ENCODE assay signal across 16 cellular contexts in genomic region chr7:150665882-150666281, GRCh38. TPM values are rescaled to one million over a fixed set of nuclear protein-coding genes. Genes with fewer than 3 reads are reported as not detected.
DNase-seq lines count a peak whose midpoint lies in the region; TF ChIP-seq lines count a peak whose summit lies in the region.
"Had no signal": no experiment of that assay in that cellular context is flagged by ENCODE, and none has a peak within 500 bp of the region (broad histone marks: within the 10 kb centered on the region; RNA-seq: fewer than 3 reads in every experiment).

No MANE protein-coding gene starts in this region.

- H3K36me3 Mint-ChIP-seq in activated naive CD4-positive, alpha-beta T cell treated with anti-CD3 and anti-CD28 coated beads for 36 hours (ENCODE audit: low read depth) = peaks cover 8% of the 10 kb centered on the region
- H3K36me3 Mint-ChIP-seq in T-helper 2 cell treated with Interferon-gamma antibody and Interleukin-4, amounts not matched to agents 5 μg/mL and 100 μg/mL, for 36 hours (ENCODE audit: low read depth) = peaks cover 41% of the 10 kb centered on the region
- H3K36me3 Mint-ChIP-seq in immature natural killer cell = peaks cover 0 to 12% (median 7%) of the 10 kb centered on the region in 3 donors

- intact Hi-C loops in activated naive CD4-positive, alpha-beta T cell treated with anti-CD3 and anti-CD28 coated beads for 36 hours (cut with micrococcal nuclease) = loop anchor here (1.0 to 5.0 kb wide), 5 partner anchors 45 to 344 kb away; partner anchors contain the start of genes ACTR3C and LRRC61
- intact Hi-C loops in stomach (cut with DNase I; ENCODE audit: low total_unique reads) = no loop called here

- no peak for TF ChIP-seq CTCF in stomach (IDR thresholded peaks at IDR 0.05)

- no peak overlapping the region for H3K4me3 ChIP-seq in stomach

- peaks cover 0 to 5% (median 2%) of the 10 kb centered on the region in 4 donors for H3K9me3 ChIP-seq in stomach

- H3K4me1 ChIP-seq in stomach = peaks cover 0 to 6% (median 2%) of the 10 kb centered on the region in 4 donors

- CTCF ChIA-PET in activated naive CD4-positive, alpha-beta T cell treated with anti-CD3 and anti-CD28 coated beads for 36 hours (lab: Charles Lee) = interaction anchor here (1.0 to 1.3 kb wide), 3 partner anchors 51 to 217 kb away, joined by 3 to 5 read pairs (median 4); no protein-coding TSS in a partner anchor

- no peaks in the 10 kb centered on the region for H3K27me3 ChIP-seq in stomach

- H3K27ac ChIP-seq in stomach = peak overlapping the region in 3 of 5 donors; percentile 0 to 69 (median 52)

- no peaks in the 10 kb centered on the region for H3K27me3 Mint-ChIP-seq in activated naive CD4-positive, alpha-beta T cell treated with anti-CD3 and anti-CD28 coated beads for 36 hours (ENCODE audit: low read depth)
- no peaks in the 10 kb centered on the region for H3K27me3 Mint-ChIP-seq in T-helper 2 cell treated with Interferon-gamma antibody and Interleukin-4, amounts not matched to agents 5 μg/mL and 100 μg/mL, for 36 hours (ENCODE audit: low read depth)
- H3K27me3 Mint-ChIP-seq in immature natural killer cell (ENCODE audit: low read depth in 3 of 3) = peaks cover 10 to 17% (median 11%) of the 10 kb centered on the region in 3 donors
- H3K27me3 Mint-ChIP-seq: stimulated activated memory B cell treated with anti-CD40 and anti-IgM and Interleukin-4, amounts not matched to agents 10 μg/mL and 1 μg/mL and 100 μg/mL, for 72 hours had no signal

- 85 to 91% (median 86%) methylated on average over 2 of the region's 2 CpGs for WGBS in stomach, 5 donors

- no peak for TF ChIP-seq EP300 in stomach (IDR thresholded peaks at IDR 0.05)

- peaks cover 87% of the 10 kb centered on the region for H3K4me1 Mint-ChIP-seq in activated naive CD4-positive, alpha-beta T cell treated with anti-CD3 and anti-CD28 coated beads for 36 hours (ENCODE audit: low read depth)
- H3K4me1 Mint-ChIP-seq in T-helper 2 cell treated with Interferon-gamma antibody and Interleukin-4, amounts not matched to agents 5 μg/mL and 100 μg/mL, for 36 hours (ENCODE audit: low read depth) = peaks cover 88% of the 10 kb centered on the region
- H3K4me1 Mint-ChIP-seq in immature natural killer cell = peaks cover 90 to 100% of the 10 kb centered on the region in 2 donors
- H3K4me1 Mint-ChIP-seq: nephron had no signal

- peak overlapping the region; percentile 95 for H3K27ac Mint-ChIP-seq in activated naive CD4-positive, alpha-beta T cell treated with anti-CD3 and anti-CD28 coated beads for 36 hours
- peak overlapping the region; percentile 93 for H3K27ac Mint-ChIP-seq in T-helper 2 cell treated with Interferon-gamma antibody and Interleukin-4, amounts not matched to agents 5 μg/mL and 100 μg/mL, for 36 hours
- H3K27ac Mint-ChIP-seq in immature natural killer cell = peak overlapping the region; percentile 99 to 100 (median 100)
- H3K27ac Mint-ChIP-seq: nephron; stimulated activated memory B cell treated with anti-CD40 and anti-IgM and Interleukin-4, amounts not matched to agents 10 μg/mL and 1 μg/mL and 100 μg/mL, for 72 hours had no signal

- DNase-seq in activated naive CD4-positive, alpha-beta T cell treated with anti-CD3 and anti-CD28 coated beads for 36 hours = peak; percentile 59
- no peak for DNase-seq in activated naive CD4-positive, alpha-beta T cell (lab: John Stamatoyannopoulos, UW)
- no peak for DNase-seq in T-helper 2 cell treated with Interferon-gamma antibody and Interleukin-4, amounts not matched to agents 5 μg/mL and 100 μg/mL, for 36 hours (ENCODE audit: low spot score)
- DNase-seq in immature natural killer cell = peak; percentile 81 to 86 (median 83)
- DNase-seq in stomach = no peak
- DNase-seq in HuH-7 (ENCODE audit: low spot score) = no peak
- no peak for DNase-seq in UCSD-AML1 (lab: John Stamatoyannopoulos, UW; ENCODE audit: unreplicated experiment)
- no peak for DNase-seq in dedifferentiated amniotic fluid mesenchymal stem cell (ENCODE audit: extremely low spot score)
- DNase-seq: DMS 273 treated with DMSO at 0.1 percent for 48 hours, HCEC 1CT, IMR-90, NCI-H1417, retina had no signal

- H3K4me3 Mint-ChIP-seq in activated naive CD4-positive, alpha-beta T cell treated with anti-CD3 and anti-CD28 coated beads for 36 hours = peak overlapping the region; percentile 10
- peak overlapping the region; percentile 37 for H3K4me3 Mint-ChIP-seq in T-helper 2 cell treated with Interferon-gamma antibody and Interleukin-4, amounts not matched to agents 5 μg/mL and 100 μg/mL, for 36 hours
- H3K4me3 Mint-ChIP-seq in immature natural killer cell = peak overlapping the region; percentile 80 to 89 (median 81)
- H3K4me3 Mint-ChIP-seq: nephron; stimulated activated memory B cell treated with anti-CD40 and anti-IgM and Interleukin-4, amounts not matched to agents 10 μg/mL and 1 μg/mL and 100 μg/mL, for 72 hours had no signal

- TF ChIP-seq POLR2A in stomach (IDR thresholded peaks at IDR 0.05) = no peak

- H3K9me3 Mint-ChIP-seq in activated naive CD4-positive, alpha-beta T cell treated with anti-CD3 and anti-CD28 coated beads for 36 hours = peaks cover 7% of the 10 kb centered on the region
- H3K9me3 Mint-ChIP-seq in T-helper 2 cell treated with Interferon-gamma antibody and Interleukin-4, amounts not matched to agents 5 μg/mL and 100 μg/mL, for 36 hours = peaks cover 21% of the 10 kb centered on the region
- H3K9me3 Mint-ChIP-seq in immature natural killer cell = peaks cover 0 to 8% (median 3%) of the 10 kb centered on the region in 6 donors

- no peaks in the 10 kb centered on the region for H3K36me3 ChIP-seq in stomach

RNA-seq across cellular contexts. Expression of gene GIMAP2, which starts 19.6 kb away (rescaled TPM):
- total RNA-seq in activated naive CD4-positive, alpha-beta T cell treated with anti-CD3 and anti-CD28 coated beads for 36 hours = 10 to 100 TPM; 45.0 to 49.5 TPM
- polyA plus RNA-seq in immature natural killer cell = 10 to 100 TPM; 63.1 to 93.5 (median 79.4) TPM
- 1 to 10 TPM in 3 of 5 donors, under 1 TPM in 1, not detected in 1; 0.58 to 8.3 (median 3.6) TPM for total RNA-seq in stomach
- polyA plus RNA-seq in stomach = 1 to 10 TPM; 2.6 to 5.3 (median 4.4) TPM
- polyA plus RNA-seq: IMR-90 had no signal

RNA-seq across cellular contexts. Expression of gene GIMAP6, which starts 33.7 kb away (rescaled TPM):
- 10 to 100 TPM; 19.2 to 20.7 TPM for total RNA-seq in activated naive CD4-positive, alpha-beta T cell treated with anti-CD3 and anti-CD28 coated beads for 36 hours
- polyA plus RNA-seq in immature natural killer cell (100 to 1,000 TPM; 119 to 279 (median 173) TPM), stomach (10 to 100 TPM in 1 of 3 donors, 1 to 10 TPM in 2; 5.6 to 10.2 (median 6.2) TPM)
- 10 to 100 TPM in 2 of 5 donors, 1 to 10 TPM in 2, under 1 TPM in 1; 0.89 to 18.4 (median 5.8) TPM for total RNA-seq in stomach
- total RNA-seq: IMR-90 had no signal
- polyA plus RNA-seq: AG04450, IMR-90 had no signal

RNA-seq across cellular contexts. Expression of gene GIMAP1, which starts 50.5 kb away (rescaled TPM):
- total RNA-seq in activated naive CD4-positive, alpha-beta T cell treated with anti-CD3 and anti-CD28 coated beads for 36 hours = 1 to 10 TPM; 5.1 to 5.3 TPM
- polyA plus RNA-seq in immature natural killer cell = 10 to 100 TPM; 19.1 to 71.4 (median 25.7) TPM
- total RNA-seq in stomach = 1 to 10 TPM in 3 of 5 donors, under 1 TPM in 1, not detected in 1; 0.45 to 5.8 (median 4.7) TPM
- 1 to 10 TPM; 2.3 to 2.7 (median 2.4) TPM for polyA plus RNA-seq in stomach
- total RNA-seq: IMR-90 had no signal
- polyA plus RNA-seq: AG04450, IMR-90 had no signal

Comparison
In these comparisons a context has a peak if more than half of its experiments do, and no peak if none do; other contexts are left out.
1. DNase-seq: peak in activated naive CD4-positive, alpha-beta T cell treated with anti-CD3 and anti-CD28 coated beads for 36 hours (single experiment) and immature natural killer cell (3 of 3); none in activated naive CD4-positive, alpha-beta T cell (0 of 4), T-helper 2 cell treated with Interferon-gamma antibody and Interleukin-4, amounts not matched to agents 5 μg/mL and 100 μg/mL, for 36 hours (single experiment), stomach (single experiment), HuH-7 (single experiment), UCSD-AML1 (single experiment) and dedifferentiated amniotic fluid mesenchymal stem cell (single experiment).
2. H3K4me3 Mint-ChIP-seq: peak in every context shown above with its lines; median percentile 81 in immature natural killer cell; 37 in T-helper 2 cell treated with Interferon-gamma antibody and Interleukin-4, amounts not matched to agents 5 μg/mL and 100 μg/mL, for 36 hours; 10 in activated naive CD4-positive, alpha-beta T cell treated with anti-CD3 and anti-CD28 coated beads for 36 hours.
3. RNA of gene GIMAP2, which starts 19.6 kb away (total RNA-seq): 45.0 to 49.5 TPM in activated naive CD4-positive, alpha-beta T cell treated with anti-CD3 and anti-CD28 coated beads for 36 hours; 0.58 to 8.3 TPM in stomach; every median in the first group is over 4 times any median in the second.
4. Peak in every context shown above with its lines, with median percentiles within 50 percentile points of each other: H3K27ac Mint-ChIP-seq.